8 cellular contexts compared by ENCODE assay signal in the genomic region with DNA sequence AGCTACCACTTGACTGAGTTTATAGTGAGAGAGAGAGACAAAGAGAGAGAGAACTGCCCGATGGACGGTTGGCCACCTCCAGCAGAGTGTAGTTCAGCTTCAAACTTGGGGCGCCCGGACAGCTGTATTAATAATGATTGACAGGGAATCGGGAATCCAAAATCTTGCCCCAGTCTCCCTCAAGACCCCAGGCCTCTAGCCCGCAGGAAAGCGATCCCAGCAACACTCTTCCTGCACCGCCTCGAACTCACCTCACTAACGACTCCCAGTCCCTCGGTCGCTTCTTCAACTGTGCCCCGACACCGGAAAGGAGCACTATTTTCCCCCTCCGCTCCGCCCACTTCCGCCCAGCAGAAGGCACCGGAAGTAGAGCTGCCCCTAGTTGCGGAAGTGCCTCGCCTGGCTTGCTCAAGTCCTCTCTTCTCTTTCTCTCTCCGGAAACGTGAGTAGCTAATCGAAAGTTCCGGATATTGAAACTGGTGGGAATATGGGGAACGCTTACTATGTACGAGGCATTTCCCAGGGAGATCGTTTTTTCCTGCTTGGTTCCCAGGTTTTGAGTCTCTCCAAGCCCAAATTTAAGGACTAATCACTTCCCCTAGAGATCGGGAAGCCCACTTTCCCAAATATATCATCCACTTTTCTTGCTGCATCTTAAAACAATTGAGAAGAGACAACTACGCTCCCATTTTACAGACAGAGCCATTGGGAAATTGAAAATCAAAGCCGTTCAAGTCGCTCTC. TPM values are rescaled to one million over a fixed set of nuclear protein-coding genes. Genes with fewer than 3 reads are reported as not detected.
DNase-seq lines count a peak whose midpoint lies in the region; ATAC-seq and TF ChIP-seq lines count a peak whose summit lies in the region.

Gene NOSIP (minus strand): TSS at position 293 of the 743 bp plus-strand sequence. CDS start 19,865 bp downstream, outside the sequence.

- no peaks in the 10 kb centered on the region for H3K9me3 ChIP-seq in ectodermal cell (ENCODE audit: control insufficient read depth, low read length)
- H3K9me3 ChIP-seq in lung (ENCODE audit: control insufficient read depth in 2 of 2, insufficient read depth in 1 of 2, low read length in 1 of 2): no peaks in the 10 kb centered on the region

- POLR2A ChIA-PET in activated CD8-positive, alpha-beta T cell treated with anti-CD3 and anti-CD28 coated beads, Interleukin-2, amount 10 ng/mL, durations not matched to agents 7 days and 5 days (lab: Charles Lee): interaction anchor here (0.6 to 3.2 kb wide), 22 partner anchors 9 to 338 kb away, joined by 3 to 41 read pairs (median 5); partner anchors contain the start of genes BCL2L12, FCGRT, IRF3 and PRMT1

- H3K27ac Mint-ChIP-seq in CD14-positive monocyte: peak within 1 kb of the TSS; percentile 91 to 97 (median 93)
- H3K27ac Mint-ChIP-seq in activated CD8-positive, alpha-beta T cell treated with anti-CD3 and anti-CD28 coated beads, Interleukin-2, amount 10 ng/mL, durations not matched to agents 7 days and 5 days: peak within 1 kb of the TSS; percentile 91

- H3K36me3 ChIP-seq in ectodermal cell (ENCODE audit: control insufficient read depth, insufficient read depth, low read length) (peaks cover 1% of the 10 kb centered on the region), lung (ENCODE audit: control insufficient read depth in 2 of 2, insufficient read depth in 2 of 2, low read length in 2 of 2) (peaks cover 4 to 6% of the 10 kb centered on the region in 2 donors)

- H3K27ac ChIP-seq in HL-60 (replicated peaks) (peak within 1 kb of the TSS; percentile 74), ectodermal cell (ENCODE audit: insufficient read depth, low read depth, low read length, poor library complexity, severe bottlenecking) (no peak within 1 kb of the TSS), lung (ENCODE audit: low read depth in 1 of 2, low read length in 1 of 2) (peak within 1 kb of the TSS; percentile 37 to 55)

- ATAC-seq in GM19452 (IDR thresholded peaks at IDR 0.05; ENCODE audit: unreplicated experiment) (peak; percentile 85), lung (ENCODE audit: insufficient read depth, low FRiP score) (peak; percentile 97)
- peak; percentile 97 for ATAC-seq in activated CD8-positive, alpha-beta T cell treated with anti-CD3 and anti-CD28 coated beads, Interleukin-2, amount 10 ng/mL, durations not matched to agents 7 days and 5 days

- intact Hi-C loops in CD14-positive monocyte (cut with micrococcal nuclease): loop anchor here in 1 of 2 donors (1.0 kb wide), 1 partner anchor 84 kb away; no protein-coding TSS in a partner anchor

- WGBS in ectodermal cell, 2 experiments: 6 to 7% methylated on average over 29 to 31 of the region's 31 CpGs
- WGBS in lung, 2 donors: 2 to 3% methylated on average over 31 of the region's 31 CpGs

- H3K4me3 ChIP-seq in HL-60 (replicated peaks; ENCODE audit: insufficient read depth, low read length) (peak within 1 kb of the TSS; percentile 86), ectodermal cell (ENCODE audit: insufficient read depth, low read depth, low read length) (peak within 1 kb of the TSS; percentile 57), lung (peak within 1 kb of the TSS; percentile 67)

- no peaks in the 10 kb centered on the region for H3K27me3 ChIP-seq in HL-60 (ENCODE audit: insufficient read depth, poor library complexity, severe bottlenecking)
- H3K27me3 ChIP-seq in ectodermal cell (ENCODE audit: control insufficient read depth, insufficient read depth, low read length, poor library complexity, severe bottlenecking): no peaks in the 10 kb centered on the region
- no peaks in the 10 kb centered on the region for H3K27me3 ChIP-seq in lung (ENCODE audit: control insufficient read depth, insufficient read depth)

- H3K36me3 Mint-ChIP-seq in CD14-positive monocyte: peaks cover 4 to 20% of the 10 kb centered on the region in 2 donors
- H3K36me3 Mint-ChIP-seq in activated CD8-positive, alpha-beta T cell treated with anti-CD3 and anti-CD28 coated beads, Interleukin-2, amount 10 ng/mL, durations not matched to agents 7 days and 5 days (ENCODE audit: low read depth): peaks cover 16% of the 10 kb centered on the region

- H3K4me3 Mint-ChIP-seq in CD14-positive monocyte: peak within 1 kb of the TSS; percentile 94 to 98
- H3K4me3 Mint-ChIP-seq in activated CD8-positive, alpha-beta T cell treated with anti-CD3 and anti-CD28 coated beads, Interleukin-2, amount 10 ng/mL, durations not matched to agents 7 days and 5 days: peak within 1 kb of the TSS; percentile 96

- peak; percentile 96 for DNase-seq in CD14-positive monocyte (ENCODE audit: low spot score)
- peak; percentile 97 to 98 for DNase-seq in HL-60 (ENCODE audit: low read depth in 1 of 2, low spot score in 1 of 2)
- peak; percentile 65 for DNase-seq in NK-92 (lab: John Stamatoyannopoulos, UW; ENCODE audit: unreplicated experiment)
- peak; percentile 98 for DNase-seq in activated CD8-positive, alpha-beta T cell treated with anti-CD3 and anti-CD28 coated beads, Interleukin-2, amount 10 ng/mL, durations not matched to agents 7 days and 5 days
- peak; percentile 96 for DNase-seq in lung (ENCODE audit: low spot score)
- peak; percentile 95 to 97 (median 96) for DNase-seq in stimulated activated CD4-positive, alpha-beta T cell treated with anti-CD3 and anti-CD28 coated beads, TNF-alpha, amount 100 ng/mL, for 24 hours (ENCODE audit: low read depth in 3 of 3)

- TF ChIP-seq CTCF in CD14-positive monocyte (IDR thresholded peaks at IDR 0.05) (no peak), HL-60 (IDR thresholded peaks at IDR 0.05; ENCODE audit: insufficient read depth, low read length) (no peak), lung (IDR thresholded peaks at IDR 0.05; ENCODE audit: control extremely low read depth, extremely low read depth) (no peak)

- no peaks in the 10 kb centered on the region for H3K9me3 Mint-ChIP-seq in CD14-positive monocyte
- no peaks in the 10 kb centered on the region for H3K9me3 Mint-ChIP-seq in activated CD8-positive, alpha-beta T cell treated with anti-CD3 and anti-CD28 coated beads, Interleukin-2, amount 10 ng/mL, durations not matched to agents 7 days and 5 days (ENCODE audit: insufficient read depth)

- CTCF ChIA-PET in activated CD8-positive, alpha-beta T cell treated with anti-CD3 and anti-CD28 coated beads, Interleukin-2, amount 10 ng/mL, durations not matched to agents 7 days and 5 days (lab: Charles Lee): interaction anchor here (0.6 to 3.3 kb wide), 13 partner anchors 10 to 109 kb away, joined by 3 to 43 read pairs (median 4); partner anchors contain the start of genes ADM5, FLT3LG, PRMT1 and RPS11

- H3K27me3 Mint-ChIP-seq in CD14-positive monocyte (ENCODE audit: low read depth in 3 of 3): peaks cover 0 to 2% (median 0%) of the 10 kb centered on the region in 3 donors
- no peaks in the 10 kb centered on the region for H3K27me3 Mint-ChIP-seq in activated CD8-positive, alpha-beta T cell treated with anti-CD3 and anti-CD28 coated beads, Interleukin-2, amount 10 ng/mL, durations not matched to agents 7 days and 5 days (ENCODE audit: low read depth)

- peaks cover 22% of the 10 kb centered on the region for H3K4me1 Mint-ChIP-seq in CD14-positive monocyte
- H3K4me1 Mint-ChIP-seq in activated CD8-positive, alpha-beta T cell treated with anti-CD3 and anti-CD28 coated beads, Interleukin-2, amount 10 ng/mL, durations not matched to agents 7 days and 5 days (ENCODE audit: low read depth): peaks cover 33% of the 10 kb centered on the region

- H3K4me1 ChIP-seq in ectodermal cell (ENCODE audit: control insufficient read depth, insufficient read depth, low read length): no peaks in the 10 kb centered on the region
- peaks cover 0 to 4% of the 10 kb centered on the region in 2 donors for H3K4me1 ChIP-seq in lung (ENCODE audit: control insufficient read depth in 2 of 2, insufficient read depth in 2 of 2, low read length in 2 of 2)

RNA-seq across cellular contexts. Expression of gene NOSIP, which starts in this region (rescaled TPM):
- 100 to 1,000 TPM in 1 of 2 donors, 10 to 100 TPM in 1; 96.4 to 120 TPM for polyA plus RNA-seq in CD14-positive monocyte
- total RNA-seq in activated CD8-positive, alpha-beta T cell treated with anti-CD3 and anti-CD28 coated beads, Interleukin-2, amount 10 ng/mL, durations not matched to agents 7 days and 5 days: 100 to 1,000 TPM; 147 to 159 TPM
- polyA plus RNA-seq in ectodermal cell (2013, experiment 1 of 4): 68.9 TPM
- 70.7 TPM for polyA plus RNA-seq in ectodermal cell (2013, experiment 2 of 4)
- polyA plus RNA-seq in ectodermal cell (2013, experiment 3 of 4): 60.6 TPM
- 64.2 TPM for polyA plus RNA-seq in ectodermal cell (2013, experiment 4 of 4)
- total RNA-seq in lung: 10 to 100 TPM; 40.9 to 48.1 TPM
- 10 to 100 TPM; 77.1 to 84.2 TPM for polyA plus RNA-seq in lung
